In the genomic region with DNA sequence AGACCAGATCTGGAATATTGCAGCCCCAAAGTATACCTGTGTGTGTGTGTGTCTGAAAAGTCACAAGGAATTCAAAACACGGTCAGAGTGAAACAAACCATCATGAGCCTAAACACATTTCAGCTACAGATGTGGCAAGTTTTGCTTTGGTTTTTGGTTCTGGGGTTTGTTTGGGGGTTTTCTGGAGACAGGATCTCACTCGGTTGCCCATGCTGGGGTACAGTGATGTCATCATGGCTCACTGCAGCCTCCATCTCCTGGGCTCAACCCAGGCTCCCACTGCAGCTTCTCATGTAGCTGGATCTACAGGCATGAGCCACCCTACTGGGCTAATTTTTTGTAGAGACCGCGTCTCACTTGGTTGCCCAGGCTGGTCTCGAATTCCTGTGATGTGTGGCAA, we compare ENCODE assay signal across 20 cellular contexts. TPM values are rescaled to one million over a fixed set of nuclear protein-coding genes. Genes with fewer than 3 reads are reported as not detected.
DNase-seq lines count a peak whose midpoint lies in the region; ATAC-seq, FAIRE-seq and TF ChIP-seq lines count a peak whose summit lies in the region.
"Had no signal": no experiment of that assay in that cellular context is flagged by ENCODE, and none has a peak within 500 bp of the region (broad histone marks: within the 10 kb centered on the region; RNA-seq: fewer than 3 reads in every experiment).

No MANE protein-coding gene starts in this region.

- H3K18ac ChIP-seq in H1 (ENCODE audit: extremely low read depth, low read length), result no peak overlapping the region

- 88% methylated on average over 5 of the region's 5 CpGs; no CpG with 5 or more reads in 1 of the 2 experiments for WGBS in H1 (ENCODE audit: extremely low coverage in 1 of 2, insufficient coverage in 1 of 2, insufficient read length in 1 of 2, insufficient replicate concordance in 2 of 2, low coverage in 1 of 2, low lambda C conversion rate in 2 of 2, missing lambda C conversion rate in 1 of 2), 2 experiments

- no peaks in the 10 kb centered on the region for H3K4me1 ChIP-seq in H1 (replicated peaks in 1 of 4; ENCODE audit: control insufficient read depth in 3 of 4, insufficient read depth in 4 of 4, low read length in 3 of 4)
- H3K4me1 ChIP-seq: BE2C had no signal

- H3K79me2 ChIP-seq in H1 (ENCODE audit: control insufficient read depth in 1 of 2, insufficient read depth in 2 of 2, low read length in 2 of 2), result no peaks in the 10 kb centered on the region

- H3K9me3 Mint-ChIP-seq in stimulated activated naive CD8-positive, alpha-beta T cell treated with anti-CD3 and anti-CD28 coated beads, Interleukin-15, amount 100 ng/mL, for 72 hours, result no peaks in the 10 kb centered on the region
- H3K9me3 Mint-ChIP-seq: CD4-positive, alpha-beta T cell had no signal

- H2BK15ac ChIP-seq in H1 (ENCODE audit: low read length), result no peak overlapping the region

- H2BK5ac ChIP-seq in H1 (ENCODE audit: low read depth, low read length), result no peak overlapping the region

- no peak overlapping the region for H4K8ac ChIP-seq in H1 (ENCODE audit: extremely low read depth, insufficient read depth, low read length)

- H3K4me3 Mint-ChIP-seq in stimulated activated naive CD8-positive, alpha-beta T cell treated with anti-CD3 and anti-CD28 coated beads, Interleukin-15, amount 100 ng/mL, for 72 hours, result no peak overlapping the region
- H3K4me3 Mint-ChIP-seq: CD4-positive, alpha-beta T cell had no signal

- peaks cover 59% of the 10 kb centered on the region for H3K27me3 Mint-ChIP-seq in stimulated activated naive CD8-positive, alpha-beta T cell treated with anti-CD3 and anti-CD28 coated beads, Interleukin-15, amount 100 ng/mL, for 72 hours

- H2BK20ac ChIP-seq in H1 (ENCODE audit: low read length), result no peak overlapping the region

- H3K36me3 ChIP-seq in H1 (ENCODE audit: control insufficient read depth in 2 of 4, insufficient read depth in 4 of 4, low read length in 3 of 4), result no peaks in the 10 kb centered on the region
- H3K36me3 ChIP-seq: BE2C had no signal

- H3K79me1 ChIP-seq in H1 (ENCODE audit: low read depth, low read length), result no peaks in the 10 kb centered on the region

- no peak overlapping the region for H3K14ac ChIP-seq in H1 (ENCODE audit: insufficient read length)

- peak overlapping the region in 1 of 2 donors; percentile 35 for H3K27ac Mint-ChIP-seq in stimulated activated naive CD8-positive, alpha-beta T cell treated with anti-CD3 and anti-CD28 coated beads, Interleukin-15, amount 100 ng/mL, for 72 hours
- H3K27ac Mint-ChIP-seq: CD4-positive, alpha-beta T cell had no signal

- POLR2A ChIA-PET in H1 (lab: Charles Lee; ENCODE audit: partially characterized antibody), result no interaction called here

- no peak for FAIRE-seq in H1 (lab: Jason Lieb, UNC)

- no peaks in the 10 kb centered on the region for H3K23me2 ChIP-seq in H1 (ENCODE audit: low read depth, low read length)

- TF ChIP-seq EP300 in H1 (IDR thresholded peaks at IDR 0.05; ENCODE audit: borderline replicate concordance in 1 of 2, low read depth in 2 of 2, low read length in 2 of 2), result no peak

- H3K27ac ChIP-seq in H1 (ENCODE audit: low read depth, low read length), result no peak overlapping the region

- no peak for TF ChIP-seq RAD21 in H1 (IDR thresholded peaks at IDR 0.05 in 1 of 2, conservative IDR thresholded peaks at IDR 0.05 in 1 of 2; ENCODE audit: low read depth in 2 of 2, low read length in 2 of 2)

- no peak overlapping the region for H3K4me3 ChIP-seq in H1 (ENCODE audit: extremely low read depth in 1 of 4, insufficient read depth in 2 of 4, low read depth in 3 of 4, low read length in 4 of 4)

- no peak overlapping the region for H4K91ac ChIP-seq in H1 (replicated peaks; ENCODE audit: insufficient read length, low read length)

- no peak overlapping the region for H3K4ac ChIP-seq in H1 (replicated peaks; ENCODE audit: insufficient read length, low read depth, low read length)

- CTCF ChIA-PET in H1 (lab: Charles Lee; ENCODE audit: partially characterized antibody), result no interaction called here

- no peak overlapping the region for H4K5ac ChIP-seq in H1 (ENCODE audit: insufficient read length, low read depth, low read length)

- no peak overlapping the region for H2BK12ac ChIP-seq in H1 (ENCODE audit: low read depth, low read length)

- H2AK5ac ChIP-seq in H1 (ENCODE audit: low read depth, low read length), result no peak overlapping the region

- 0 out of 2 replicates have a peak overlapping the region, but pooled peaks have one; percentile 12 for H2AFZ ChIP-seq in H1 (ENCODE audit: low read length)

- H3K4me1 Mint-ChIP-seq in stimulated activated naive CD8-positive, alpha-beta T cell treated with anti-CD3 and anti-CD28 coated beads, Interleukin-15, amount 100 ng/mL, for 72 hours, result peaks cover 9% of the 10 kb centered on the region

- H3K9ac ChIP-seq in H1 (replicated peaks in 1 of 4; ENCODE audit: extremely low read depth in 1 of 4, low read depth in 3 of 4, low read length in 3 of 4), result no peak overlapping the region

- no peaks in the 10 kb centered on the region for H3K27me3 ChIP-seq in H1 (replicated peaks in 1 of 4; ENCODE audit: control insufficient read depth in 3 of 4, extremely low read depth in 1 of 4, insufficient read depth in 3 of 4, low read length in 3 of 4)
- H3K27me3 ChIP-seq: BE2C had no signal

- no peak overlapping the region for H3K23ac ChIP-seq in H1 (ENCODE audit: insufficient read length)

- H2BK120ac ChIP-seq in H1 (replicated peaks; ENCODE audit: low read depth, low read length), result no peak overlapping the region

- no peak overlapping the region for H3K4me2 ChIP-seq in H1 (ENCODE audit: insufficient read depth in 1 of 2, low read depth in 2 of 2, low read length in 2 of 2)

- DNase-seq in activated CD4-positive, alpha-beta T cell treated with anti-CD3 and anti-CD28 coated beads for 48 hours, result peak; percentile 30
- no peak for DNase-seq in activated CD4-positive, alpha-beta T cell treated with anti-CD3 and anti-CD28 coated beads for 4 hours
- DNase-seq in stimulated activated naive CD8-positive, alpha-beta T cell treated with anti-CD3 and anti-CD28 coated beads, Interleukin-15, amount 100 ng/mL, for 72 hours, result peak; percentile 8 to 43
- no peak for DNase-seq in stimulated activated naive CD8-positive, alpha-beta T cell treated with anti-CD3 and anti-CD28 coated beads, Interleukin-15, Interleukin-2, amounts not matched to agents 100 U/mL and 50 U/mL, for 24 hours
- DNase-seq in H1 (ENCODE audit: low read depth in 1 of 2, low spot score in 2 of 2) (no peak), islet precursor cell (no peak)
- DNase-seq: 8988T; BE2C; Calu3; CD4-positive, alpha-beta T cell; DMS53; NCI-H1417 treated with DMSO at 0.1 percent for 48 hours; NCI-H2029; NCI-H2171; NCI-H446 treated with DMSO at 0.1 percent for 48 hours; NCI-H748 treated with DMSO at 0.1 percent for 48 hours; PC-3 had no signal

- TF ChIP-seq POLR2A in H1 (IDR thresholded peaks at IDR 0.05; ENCODE audit: control extremely low read depth in 1 of 2, low read depth in 2 of 2, low read length in 2 of 2), result no peak

- H3K9me3 ChIP-seq in H1 (ENCODE audit: insufficient read depth in 2 of 2, low read depth in 1 of 2, low read length in 1 of 2), result no peaks in the 10 kb centered on the region
- H3K9me3 ChIP-seq: BE2C had no signal

- H4K20me1 ChIP-seq in H1 (replicated peaks in 1 of 2; ENCODE audit: control insufficient read depth in 1 of 2, insufficient read depth in 2 of 2, low read length in 2 of 2), result no peaks in the 10 kb centered on the region

- ATAC-seq in stimulated activated naive CD8-positive, alpha-beta T cell treated with anti-CD3 and anti-CD28 coated beads, Interleukin-15, amount 100 ng/mL, for 72 hours, result peak; percentile 94
- no peak for ATAC-seq in stimulated activated naive CD8-positive, alpha-beta T cell treated with anti-CD3 and anti-CD28 coated beads, Interleukin-15, Interleukin-2, amounts not matched to agents 100 U/mL and 50 U/mL, for 24 hours
- no peak for ATAC-seq in GM19324 (IDR thresholded peaks at IDR 0.05; ENCODE audit: low FRiP score, unreplicated experiment)
- ATAC-seq in GM21737 (IDR thresholded peaks at IDR 0.05; ENCODE audit: unreplicated experiment), result no peak
- ATAC-seq: HCT116, PC-3 had no signal

- TF ChIP-seq CTCF in H1 (IDR thresholded peaks at IDR 0.05; ENCODE audit: control extremely low read depth in 1 of 3, insufficient read depth in 1 of 3, low read depth in 1 of 3, low read length in 3 of 3), result no peak

- no peak overlapping the region for H3K56ac ChIP-seq in H1 (replicated peaks; ENCODE audit: insufficient read length, low read depth, low read length)

TF ChIP-seq in H1, 55 proteins besides CTCF, POLR2A, EP300 and RAD21:
- no peak for TF ChIP-seq PHF8 (conservative IDR thresholded peaks at IDR 0.05; ENCODE audit: low read depth, low read length)
- TF ChIP-seq, protein P1, sequence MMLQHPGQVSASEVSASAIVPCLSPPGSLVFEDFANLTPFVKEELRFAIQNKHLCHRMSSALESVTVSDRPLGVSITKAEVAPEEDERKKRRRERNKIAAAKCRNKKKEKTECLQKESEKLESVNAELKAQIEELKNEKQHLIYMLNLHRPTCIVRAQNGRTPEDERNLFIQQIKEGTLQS (IDR thresholded peaks at IDR 0.05; ENCODE audit: insufficient read depth, low read depth, low read length), result no peak
- TF ChIP-seq SP4 (IDR thresholded peaks at IDR 0.05; ENCODE audit: low read length), result no peak
- no peak for TF ChIP-seq CREB1 (IDR thresholded peaks at IDR 0.05)
- no peak for TF ChIP-seq KDM1A (IDR thresholded peaks at IDR 0.05; ENCODE audit: borderline replicate concordance, low read length)
- TF ChIP-seq SP1 (IDR thresholded peaks at IDR 0.05; ENCODE audit: low read depth, low read length), result no peak
- no peak for TF ChIP-seq KDM5A (IDR thresholded peaks at IDR 0.05; ENCODE audit: low read length)
- no peak for TF ChIP-seq CEBPB (IDR thresholded peaks at IDR 0.05; ENCODE audit: low read depth, low read length)

RNA-seq across cellular contexts. Expression of a gene that starts 41.4 kb away (rescaled TPM):
- total RNA-seq in H1 (2021; fragmentation: NEBNext Ultra II Directional; extraction: Animal tissue kit (Norgen Biotek cat#: 25700)), result 33.2 and 40.3 TPM in 2 replicates
- 16.3 and 17.6 TPM in 2 replicates for polyA plus RNA-seq in H1 (2011; rRNA removed)
- polyA plus RNA-seq in H1 (2011; cell fraction: cytosol; rRNA removed), result 18.9 TPM
- polyA plus RNA-seq in H1 (2011; cell fraction: nucleus; rRNA removed), result 44.4 TPM
- 25.0 to 33.7 TPM (median 30.8 TPM) in 4 replicates for polyA plus RNA-seq in H1 (2012, experiment 1 of 2)
- 5.2 TPM for polyA plus RNA-seq in H1 (2012, experiment 2 of 2)
- polyA plus RNA-seq in H1 (2013, experiment 1 of 2), result 25.7 TPM
- polyA plus RNA-seq in H1 (2013, experiment 2 of 2), result 23.9 TPM
- 18.9 and 24.2 TPM in 2 replicates for polyA minus RNA-seq in H1 (2011; rRNA and poly(A)+ RNA removed)
- 15.0 TPM for polyA minus RNA-seq in H1 (2011; cell fraction: cytosol; rRNA and poly(A)+ RNA removed)
- 32.8 TPM for polyA minus RNA-seq in H1 (2011; cell fraction: nucleus; rRNA and poly(A)+ RNA removed)

Comparison
In these comparisons a context has a peak if more than half of its experiments do, and no peak if none do; other contexts are left out.
1. DNase-seq: peak in activated CD4-positive, alpha-beta T cell treated with anti-CD3 and anti-CD28 coated beads for 48 hours (single experiment) and stimulated activated naive CD8-positive, alpha-beta T cell treated with anti-CD3 and anti-CD28 coated beads, Interleukin-15, amount 100 ng/mL, for 72 hours (2 of 2); none in activated CD4-positive, alpha-beta T cell treated with anti-CD3 and anti-CD28 coated beads for 4 hours (0 of 2), stimulated activated naive CD8-positive, alpha-beta T cell treated with anti-CD3 and anti-CD28 coated beads, Interleukin-15, Interleukin-2, amounts not matched to agents 100 U/mL and 50 U/mL, for 24 hours (single experiment), H1 (0 of 2) and islet precursor cell (single experiment).